9 cellular contexts compared by ENCODE assay signal in genomic region chr3:173396191-173397041, GRCh38. TPM values are rescaled to one million over a fixed set of nuclear protein-coding genes. Genes with fewer than 3 reads are reported as not detected.
DNase-seq lines count a peak whose midpoint lies in the region; ATAC-seq, FAIRE-seq and TF ChIP-seq lines count a peak whose summit lies in the region.
"Had no signal": no experiment of that assay in that cellular context is flagged by ENCODE, and none has a peak within 500 bp of the region (broad histone marks: within the 10 kb centered on the region; RNA-seq: fewer than 3 reads in every experiment).

No MANE protein-coding gene starts in this region.

- H3K23ac ChIP-seq in IMR-90 (ENCODE audit: low read depth, low read length): no peak overlapping the region

- no peak overlapping the region for H2BK5ac ChIP-seq in IMR-90 (ENCODE audit: low read depth, low read length, poor library complexity, severe bottlenecking)

- no TSS peak for BruUV-seq in IMR-90 (replicated peaks; lab: Mats Ljungman, UMichigan)

- H3K36me3 ChIP-seq in CD8-positive, alpha-beta memory T cell (ENCODE audit: insufficient read depth, low read length): no peaks in the 10 kb centered on the region
- H3K36me3 ChIP-seq in IMR-90 (ENCODE audit: control insufficient read depth, insufficient read depth, low read length) (no peaks in the 10 kb centered on the region), gastrocnemius medialis (no peaks in the 10 kb centered on the region)

- no CpG with 5 or more reads among the region's 29 CpGs for WGBS in IMR-90 (ENCODE audit: extremely low coverage in 2 of 2, insufficient read length in 1 of 2), 2 experiments

- no peak overlapping the region for H4K91ac ChIP-seq in IMR-90 (ENCODE audit: insufficient read depth, low read depth, low read length)

- H3K36me3 Mint-ChIP-seq in CD8-positive, alpha-beta memory T cell: no peaks in the 10 kb centered on the region
- no peaks in the 10 kb centered on the region for H3K36me3 Mint-ChIP-seq in activated CD8-positive, alpha-beta T cell treated with anti-CD3 and anti-CD28 coated beads for 36 hours (ENCODE audit: low read depth)

- H3K9ac ChIP-seq in IMR-90 (ENCODE audit: low read depth, low read length): 0 out of 2 replicates have a peak overlapping the region, but pooled peaks have one; percentile 54

- H3K4ac ChIP-seq in IMR-90 (ENCODE audit: low read depth, low read length): no peak overlapping the region

- H3K56ac ChIP-seq in IMR-90 (ENCODE audit: extremely low read depth, insufficient read depth, low read length): no peak overlapping the region; the same call in 1 of the 2 replicates

- H3K4me1 ChIP-seq in CD8-positive, alpha-beta memory T cell (ENCODE audit: insufficient read depth, low read length): no peaks in the 10 kb centered on the region
- H3K4me1 ChIP-seq in IMR-90 (ENCODE audit: control insufficient read depth, insufficient read depth, low read length) (0 out of 2 replicates have a peak, but pooled peaks cover 3% of the 10 kb centered on the region), gastrocnemius medialis (peaks cover 6 to 16% of the 10 kb centered on the region in 2 donors)

- H2AFZ ChIP-seq in IMR-90 (replicated peaks; ENCODE audit: low read length, poor library complexity): peak overlapping the region; percentile 93

- CTCF ChIA-PET in CD8-positive, alpha-beta memory T cell (lab: Charles Lee): no interaction called here
- CTCF ChIA-PET in IMR-90 (lab: Yijun Ruan, JAX): no interaction called here
- CTCF ChIA-PET in activated CD8-positive, alpha-beta T cell treated with anti-CD3 and anti-CD28 coated beads for 36 hours (lab: Charles Lee): no interaction called here

- no peak overlapping the region for H4K5ac ChIP-seq in IMR-90 (ENCODE audit: low read depth, low read length)

- H3K4me3 Mint-ChIP-seq in CD8-positive, alpha-beta memory T cell: peak overlapping the region; percentile 38 to 78 (median 69)
- H3K4me3 Mint-ChIP-seq in activated CD8-positive, alpha-beta T cell treated with anti-CD3 and anti-CD28 coated beads for 36 hours: peak overlapping the region; percentile 71

- no peak overlapping the region for H3K18ac ChIP-seq in IMR-90 (ENCODE audit: low read depth, low read length)

- TF ChIP-seq CTCF in IMR-90 (conservative IDR thresholded peaks at IDR 0.05; ENCODE audit: low read depth, low read length) (no peak), gastrocnemius medialis (IDR thresholded peaks at IDR 0.05 in 4 of 5, conservative IDR thresholded peaks at IDR 0.05 in 1 of 5) (no peak)
- no peak for TF ChIP-seq CTCF in activated CD8-positive, alpha-beta T cell treated with anti-CD3 and anti-CD28 coated beads for 36 hours (IDR thresholded peaks at IDR 0.05)

- peaks cover 20 to 30% (median 26%) of the 10 kb centered on the region in 3 donors for H3K4me1 Mint-ChIP-seq in CD8-positive, alpha-beta memory T cell
- H3K4me1 Mint-ChIP-seq in activated CD8-positive, alpha-beta T cell treated with anti-CD3 and anti-CD28 coated beads for 36 hours (ENCODE audit: low read depth): peaks cover 28% of the 10 kb centered on the region

- no peak overlapping the region for H3K14ac ChIP-seq in IMR-90 (replicated peaks; ENCODE audit: low read depth, low read length)

- peaks cover 43 to 58% of the 10 kb centered on the region in 2 donors for H3K27me3 Mint-ChIP-seq in CD8-positive, alpha-beta memory T cell
- peaks cover 51% of the 10 kb centered on the region for H3K27me3 Mint-ChIP-seq in activated CD8-positive, alpha-beta T cell treated with anti-CD3 and anti-CD28 coated beads for 36 hours

- no peak overlapping the region for H2BK120ac ChIP-seq in IMR-90 (ENCODE audit: low read depth, low read length)

- H3K4me2 ChIP-seq in IMR-90 (ENCODE audit: low read depth, low read length): peak overlapping the region; percentile 94

- no peak for FAIRE-seq in HTR-8/SVneo (lab: Jason Lieb, UNC)

- intact Hi-C loops in IMR-90 (cut with micrococcal nuclease) (loop anchor here (1.0 to 10.0 kb wide), 3 partner anchors 24 to 971 kb away; no protein-coding TSS in a partner anchor), gastrocnemius medialis (cut with DNase I; ENCODE audit: low total_unique reads) (loop anchor here (10.0 kb wide), 1 partner anchor 1048 kb away; no protein-coding TSS in a partner anchor)
- intact Hi-C loops in activated CD8-positive, alpha-beta T cell treated with anti-CD3 and anti-CD28 coated beads for 36 hours (cut with micrococcal nuclease): no loop called here

- no peaks in the 10 kb centered on the region for H3K9me3 ChIP-seq in CD8-positive, alpha-beta memory T cell (ENCODE audit: low read length)
- H3K9me3 ChIP-seq in IMR-90 (ENCODE audit: control insufficient read depth, insufficient read depth, low read length) (no peaks in the 10 kb centered on the region), gastrocnemius medialis (no peaks in the 10 kb centered on the region)

- DNase-seq in CD8-positive, alpha-beta memory T cell: no peak
- DNase-seq in IMR-90 (no peak), hippocampal formation (lab: John Stamatoyannopoulos, UW) (peak; percentile 29 to 75), gastrocnemius medialis (no peak), HTR-8/SVneo (ENCODE audit: insufficient read length, low spot score) (no peak), T-helper 9 cell (no peak)
- no peak for DNase-seq in activated CD8-positive, alpha-beta T cell treated with anti-CD3 and anti-CD28 coated beads for 36 hours

- no peak overlapping the region for H2BK20ac ChIP-seq in IMR-90 (ENCODE audit: low read depth, low read length)

- H3K4me3 ChIP-seq in CD8-positive, alpha-beta memory T cell (ENCODE audit: low read length): no peak overlapping the region
- H3K4me3 ChIP-seq in IMR-90 (ENCODE audit: insufficient read depth, low read depth, low read length) (peak overlapping the region; percentile 57), gastrocnemius medialis (peak overlapping the region; percentile 71 to 93 (median 80))

- H3K79me1 ChIP-seq in IMR-90 (ENCODE audit: low read depth in 1 of 2, low read length in 2 of 2): no peaks in the 10 kb centered on the region

- peaks cover 6% of the 10 kb centered on the region for H3K27me3 ChIP-seq in CD8-positive, alpha-beta memory T cell (ENCODE audit: insufficient read depth, low read length, poor library complexity, severe bottlenecking)
- H3K27me3 ChIP-seq in IMR-90 (ENCODE audit: control insufficient read depth, insufficient read depth, low read length): peaks cover 3% of the 10 kb centered on the region; the same call in 1 of the 2 replicates
- H3K27me3 ChIP-seq in gastrocnemius medialis: peaks cover 6 to 26% (median 16%) of the 10 kb centered on the region in 3 donors

- no peak for TF ChIP-seq RAD21 in IMR-90 (IDR thresholded peaks at IDR 0.05; ENCODE audit: low read length)

- POLR2A ChIA-PET in CD8-positive, alpha-beta memory T cell (lab: Charles Lee): no interaction called here
- POLR2A ChIA-PET in IMR-90 (lab: Charles Lee; ENCODE audit: unreplicated experiment): no interaction called here
- POLR2A ChIA-PET in activated CD8-positive, alpha-beta T cell treated with anti-CD3 and anti-CD28 coated beads for 36 hours (lab: Charles Lee): interaction anchor here (0.6 to 0.7 kb wide), 2 partner anchors 251 to 611 kb away, joined by 3 read pairs; no protein-coding TSS in a partner anchor

- dilution Hi-C loops in IMR-90 (cut with HindIII; ENCODE audit: low sequenced_read_pairs, unreplicated experiment): no loop called here

- H3K9me3 Mint-ChIP-seq in CD8-positive, alpha-beta memory T cell: peaks cover 4 to 10% (median 7%) of the 10 kb centered on the region in 5 donors
- H3K9me3 Mint-ChIP-seq in activated CD8-positive, alpha-beta T cell treated with anti-CD3 and anti-CD28 coated beads for 36 hours: peaks cover 1% of the 10 kb centered on the region

- H2BK15ac ChIP-seq in IMR-90 (ENCODE audit: low read depth, low read length): no peak overlapping the region

- no peak overlapping the region for H4K8ac ChIP-seq in IMR-90 (ENCODE audit: low read depth in 2 of 2, low read length in 2 of 2)

- no peaks in the 10 kb centered on the region for H3K9me1 ChIP-seq in IMR-90 (ENCODE audit: insufficient read depth, low read length)

- ATAC-seq in IMR-90 (ENCODE audit: low read depth) (no peak), gastrocnemius medialis (no peak), HG03457 (IDR thresholded peaks at IDR 0.05; ENCODE audit: unreplicated experiment) (no peak)
- ATAC-seq in activated CD8-positive, alpha-beta T cell treated with anti-CD3 and anti-CD28 coated beads for 36 hours: no peak

- no peak for TF ChIP-seq POLR2A in IMR-90 (IDR thresholded peaks at IDR 0.05; ENCODE audit: low read depth, low read length)
- TF ChIP-seq POLR2A in gastrocnemius medialis (IDR thresholded peaks at IDR 0.05): no peak

- H2AK5ac ChIP-seq in IMR-90 (ENCODE audit: low read depth, low read length): no peak overlapping the region

- in situ Hi-C loops in IMR-90 (cut with MboI; ENCODE audit: low sequenced_read_pairs): no loop called here
- in situ Hi-C loops in gastrocnemius medialis (cut with MboI; ENCODE audit: low sequenced_read_pairs in 4 of 4): no loop called here

- no peak overlapping the region for H3K27ac Mint-ChIP-seq in CD8-positive, alpha-beta memory T cell
- no peak overlapping the region for H3K27ac Mint-ChIP-seq in activated CD8-positive, alpha-beta T cell treated with anti-CD3 and anti-CD28 coated beads for 36 hours

- no peak overlapping the region for H3K27ac ChIP-seq in CD8-positive, alpha-beta memory T cell (ENCODE audit: low read depth, low read length)
- H3K27ac ChIP-seq in IMR-90 (ENCODE audit: insufficient read depth, low read length) (no peak overlapping the region), gastrocnemius medialis (peak overlapping the region; percentile 62 to 85 (median 74))

- H2AK9ac ChIP-seq in IMR-90 (replicated peaks; ENCODE audit: low read depth, low read length, poor library complexity): peak overlapping the region; percentile 35

- H4K20me1 ChIP-seq in IMR-90 (ENCODE audit: insufficient read depth, low read length): no peaks in the 10 kb centered on the region

TF ChIP-seq in IMR-90, 13 proteins besides CTCF, POLR2A, EP300 and RAD21 (continues in another document):
- TF ChIP-seq RFX5 (IDR thresholded peaks at IDR 0.05; ENCODE audit: low read depth, low read length): no peak
- no peak for TF ChIP-seq NFE2L2 (IDR thresholded peaks at IDR 0.05; ENCODE audit: low read depth, low read length)
- no peak for TF ChIP-seq USF2 (IDR thresholded peaks at IDR 0.05; ENCODE audit: low read depth, low read length)
- no peak for TF ChIP-seq MAZ (IDR thresholded peaks at IDR 0.05; ENCODE audit: borderline replicate concordance, low read depth, low read length)

RNA-seq across cellular contexts. Expression of gene NLGN1, which starts 1.1 kb away (rescaled TPM):
- total RNA-seq in CD8-positive, alpha-beta memory T cell: not detected
- polyA plus RNA-seq in CD8-positive, alpha-beta memory T cell: not detected
- total RNA-seq in IMR-90 (2012; rRNA removed) (11.1 and 12.5 TPM in 2 replicates), gastrocnemius medialis (1 to 10 TPM in 3 of 4 donors, under 1 TPM in 1; 0.52 to 1.9 (median 1.1) TPM)
- polyA plus RNA-seq in IMR-90 (2012; rRNA removed): 1.1 and 1.8 TPM in 2 replicates
- 0.48 and 0.62 TPM in 2 replicates for polyA plus RNA-seq in IMR-90 (2012; cell fraction: cytosol; rRNA removed)
- 0.26 and 1.7 TPM in 2 replicates for polyA plus RNA-seq in IMR-90 (2012; cell fraction: nucleus; rRNA removed; ENCODE audit: low replicate concordance)
- total RNA-seq in activated CD8-positive, alpha-beta T cell treated with anti-CD3 and anti-CD28 coated beads for 36 hours: not detected
- total RNA-seq: LHCN-M2 had no signal

Comparison
In these comparisons a context has a peak if more than half of its experiments do, and no peak if none do; other contexts are left out.
1. DNase-seq: peak in hippocampal formation (2 of 2); none in CD8-positive, alpha-beta memory T cell (0 of 5), IMR-90 (single experiment), activated CD8-positive, alpha-beta T cell treated with anti-CD3 and anti-CD28 coated beads for 36 hours (single experiment), gastrocnemius medialis (0 of 2), HTR-8/SVneo (single experiment) and T-helper 9 cell (single experiment).
2. H3K27ac ChIP-seq: peak in gastrocnemius medialis (4 of 4); none in CD8-positive, alpha-beta memory T cell (single experiment) and IMR-90 (single experiment).